Comparison of ENCODE assay signal across 13 cellular contexts in the genomic region with DNA sequence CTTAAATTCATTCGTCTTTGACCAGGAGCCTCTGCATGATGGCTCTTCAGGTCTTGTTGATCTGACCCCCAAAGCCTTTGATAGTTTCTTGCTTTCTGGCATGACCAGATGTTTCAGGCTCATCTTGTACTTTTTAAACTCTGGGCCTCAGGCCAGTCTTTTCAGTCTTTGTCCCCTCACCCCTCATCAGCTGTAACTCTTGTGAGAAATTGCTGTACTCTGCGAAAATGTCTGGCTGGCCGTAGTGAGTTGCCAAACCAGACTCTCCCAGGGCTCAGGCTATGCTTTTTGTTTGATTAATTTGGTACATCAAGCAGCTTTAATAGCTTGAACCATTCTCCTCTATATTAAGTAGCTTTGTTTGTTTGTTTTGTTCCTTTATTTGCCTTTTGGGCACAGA.
DNase-seq lines count a peak whose midpoint lies in the region; ATAC-seq, FAIRE-seq and TF ChIP-seq lines count a peak whose summit lies in the region.
"Had no signal": no experiment of that assay in that cellular context is flagged by ENCODE, and none has a peak within 500 bp of the region (broad histone marks: within the 10 kb centered on the region; RNA-seq: fewer than 3 reads in every experiment).

No MANE protein-coding gene starts in this region.

- H3K4me1 Mint-ChIP-seq in activated naive CD4-positive, alpha-beta T cell treated with anti-CD3 and anti-CD28 coated beads, Interleukin-2, amount 50 U/mL, for 24 hours, result peaks cover 66% of the 10 kb centered on the region
- peaks cover 27% of the 10 kb centered on the region for H3K4me1 Mint-ChIP-seq in astrocyte (ENCODE audit: low read depth, unreplicated experiment)
- H3K4me1 Mint-ChIP-seq in nephron progenitor cell, result no peaks in the 10 kb centered on the region

- H3K27me3 Mint-ChIP-seq in activated naive CD4-positive, alpha-beta T cell treated with anti-CD3 and anti-CD28 coated beads, Interleukin-2, amount 50 U/mL, for 24 hours, result no peaks in the 10 kb centered on the region
- H3K27me3 Mint-ChIP-seq in astrocyte (ENCODE audit: low read depth, unreplicated experiment) (no peaks in the 10 kb centered on the region), nephron progenitor cell (ENCODE audit: low read depth, poor library complexity) (no peaks in the 10 kb centered on the region)
- H3K27me3 Mint-ChIP-seq: naive B cell had no signal

- peaks cover 9% of the 10 kb centered on the region for H3K79me2 ChIP-seq in astrocyte (ENCODE audit: insufficient read depth, low read length)

- H3K27ac ChIP-seq in astrocyte (ENCODE audit: low read depth, low read length), result no peak overlapping the region
- H3K27ac ChIP-seq in kidney (ENCODE audit: low read depth in 2 of 2, low read length in 2 of 2), result peak overlapping the region in 1 of 2 donors; percentile 45
- peak overlapping the region in 1 of 3 donors; percentile 43 for H3K27ac ChIP-seq in thyroid gland
- H3K27ac ChIP-seq: BLaER1, coronary artery had no signal

- WGBS in thyroid gland, 2 donors, result 28 to 34% methylated on average over 3 of the region's 3 CpGs

- H3K9ac ChIP-seq in astrocyte (ENCODE audit: low read length) (no peak overlapping the region), kidney (ENCODE audit: low read length in 2 of 2) (no peak overlapping the region)
- H3K9ac ChIP-seq: BLaER1 had no signal

- no peak for TF ChIP-seq POLR2A in thyroid gland (IDR thresholded peaks at IDR 0.05)

- peaks cover 21% of the 10 kb centered on the region for H3K36me3 Mint-ChIP-seq in activated naive CD4-positive, alpha-beta T cell treated with anti-CD3 and anti-CD28 coated beads, Interleukin-2, amount 50 U/mL, for 24 hours
- peaks cover 22 to 47% of the 10 kb centered on the region in 2 donors for H3K36me3 Mint-ChIP-seq in activated naive CD4-positive, alpha-beta T cell treated with anti-CD3 and anti-CD28 coated beads, Interleukin-2, amount 50 U/mL, for 72 hours
- peaks cover 18% of the 10 kb centered on the region for H3K36me3 Mint-ChIP-seq in astrocyte (ENCODE audit: low read depth, unreplicated experiment)
- H3K36me3 Mint-ChIP-seq in nephron progenitor cell (ENCODE audit: low read depth), result peaks cover 59% of the 10 kb centered on the region

- H3K9me3 Mint-ChIP-seq in activated naive CD4-positive, alpha-beta T cell treated with anti-CD3 and anti-CD28 coated beads, Interleukin-2, amount 50 U/mL, for 24 hours, result peaks cover 7% of the 10 kb centered on the region
- peaks cover 14 to 23% of the 10 kb centered on the region in 2 donors for H3K9me3 Mint-ChIP-seq in activated naive CD4-positive, alpha-beta T cell treated with anti-CD3 and anti-CD28 coated beads, Interleukin-2, amount 50 U/mL, for 72 hours
- H3K9me3 Mint-ChIP-seq in astrocyte (ENCODE audit: unreplicated experiment) (peaks cover 26% of the 10 kb centered on the region), nephron progenitor cell (peaks cover 55% of the 10 kb centered on the region)

- no peak for ATAC-seq in activated naive CD4-positive, alpha-beta T cell treated with anti-CD3 and anti-CD28 coated beads, Interleukin-2, amount 50 U/mL, for 72 hours
- ATAC-seq in HG02588 (IDR thresholded peaks at IDR 0.05; ENCODE audit: unreplicated experiment), result no peak

- no peak overlapping the region for H3K4me2 ChIP-seq in astrocyte (ENCODE audit: low read length)
- H3K4me2 ChIP-seq: BLaER1 had no signal

- H3K36me3 ChIP-seq in astrocyte (ENCODE audit: insufficient read depth, low read length) (no peaks in the 10 kb centered on the region), kidney (ENCODE audit: control insufficient read depth in 1 of 2, insufficient read depth in 2 of 2, low read length in 2 of 2) (no peaks in the 10 kb centered on the region), thyroid gland (no peaks in the 10 kb centered on the region)

- intact Hi-C loops in kidney (cut with DNase I) (no loop called here), thyroid gland (cut with DNase I) (no loop called here)

- H3K4me1 ChIP-seq in astrocyte (ENCODE audit: insufficient read depth, low read length), result no peaks in the 10 kb centered on the region
- peaks cover 8 to 19% of the 10 kb centered on the region in 2 donors for H3K4me1 ChIP-seq in kidney (ENCODE audit: control insufficient read depth in 1 of 2, insufficient read depth in 1 of 2, low read depth in 1 of 2, low read length in 2 of 2)
- peaks cover 13 to 16% of the 10 kb centered on the region in 2 donors for H3K4me1 ChIP-seq in thyroid gland
- H3K4me1 ChIP-seq: BLaER1 had no signal

- TF ChIP-seq CTCF in astrocyte (IDR thresholded peaks at IDR 0.05; ENCODE audit: insufficient read depth, low read depth, low read length) (no peak), kidney (IDR thresholded peaks at IDR 0.05; ENCODE audit: borderline replicate concordance, extremely low read depth, insufficient read depth) (no peak), thyroid gland (IDR thresholded peaks at IDR 0.05) (no peak), nephron progenitor cell (IDR thresholded peaks at IDR 0.05) (no peak)

- H2AFZ ChIP-seq in astrocyte (ENCODE audit: low read depth, low read length), result no peak overlapping the region

- H3K27ac Mint-ChIP-seq in activated naive CD4-positive, alpha-beta T cell treated with anti-CD3 and anti-CD28 coated beads, Interleukin-2, amount 50 U/mL, for 24 hours, result no peak overlapping the region
- H3K27ac Mint-ChIP-seq in activated naive CD4-positive, alpha-beta T cell treated with anti-CD3 and anti-CD28 coated beads, Interleukin-2, amount 50 U/mL, for 72 hours, result no peak overlapping the region
- H3K27ac Mint-ChIP-seq in astrocyte (ENCODE audit: unreplicated experiment), result peak overlapping the region; percentile 51
- H3K27ac Mint-ChIP-seq in nephron progenitor cell, result no peak overlapping the region

- H4K20me1 ChIP-seq in astrocyte (ENCODE audit: insufficient read depth, low read length), result no peaks in the 10 kb centered on the region
- H4K20me1 ChIP-seq: BLaER1 had no signal

- no peak for DNase-seq in activated naive CD4-positive, alpha-beta T cell treated with anti-CD3 and anti-CD28 coated beads, Interleukin-2, amount 50 U/mL, for 72 hours (ENCODE audit: low spot score in 2 of 2)
- DNase-seq in astrocyte (ENCODE audit: low read depth) (peak; percentile 63), kidney (no peak), thyroid gland (peak; percentile 46 to 57), NCI-H187 (lab: John Stamatoyannopoulos, UW) (no peak), nephron progenitor cell (no peak)
- DNase-seq: naive B cell; NCI-H1105; stimulated activated CD4-positive, alpha-beta T cell treated with anti-CD3 and anti-CD28 coated beads, Interleukin-4, amount 100 ng/mL, for 24 hours had no signal

- no peak for FAIRE-seq in astrocyte (lab: Jason Lieb, UNC)
- peak; percentile 83 for FAIRE-seq in kidney (lab: Jason Lieb, UNC)

- H3K9me3 ChIP-seq in astrocyte (ENCODE audit: insufficient read depth, low read depth, low read length), result no peaks in the 10 kb centered on the region
- peaks cover 0 to 8% of the 10 kb centered on the region in 2 donors for H3K9me3 ChIP-seq in kidney (ENCODE audit: control insufficient read depth in 1 of 2, low read length in 2 of 2)
- H3K9me3 ChIP-seq in thyroid gland, result no peaks in the 10 kb centered on the region

- H3K4me3 ChIP-seq in astrocyte (ENCODE audit: insufficient read depth, low read depth, low read length) (no peak overlapping the region), kidney (ENCODE audit: low read length in 2 of 2) (no peak overlapping the region), thyroid gland (replicated peaks in 1 of 3) (no peak overlapping the region)
- H3K4me3 ChIP-seq: BLaER1, coronary artery had no signal

- H3K27me3 ChIP-seq in astrocyte (ENCODE audit: insufficient read depth, low read length) (no peaks in the 10 kb centered on the region), thyroid gland (no peaks in the 10 kb centered on the region)
- H3K27me3 ChIP-seq: BLaER1 had no signal

- H3K4me3 Mint-ChIP-seq in activated naive CD4-positive, alpha-beta T cell treated with anti-CD3 and anti-CD28 coated beads, Interleukin-2, amount 50 U/mL, for 24 hours, result peak overlapping the region; percentile 35
- H3K4me3 Mint-ChIP-seq in astrocyte (ENCODE audit: unreplicated experiment) (no peak overlapping the region), nephron progenitor cell (no peak overlapping the region)

Comparison
In these comparisons a context has a peak if more than half of its experiments do, and no peak if none do; other contexts are left out.
1. DNase-seq: peak in astrocyte (single experiment) and thyroid gland (2 of 2); none in activated naive CD4-positive, alpha-beta T cell treated with anti-CD3 and anti-CD28 coated beads, Interleukin-2, amount 50 U/mL, for 72 hours (0 of 2), kidney (single experiment), NCI-H187 (0 of 2) and nephron progenitor cell (single experiment).